Comparison of ENCODE assay signal across 8 cellular contexts in genomic region chr10:97400665-97401454, GRCh38. TPM values are rescaled to one million over a fixed set of nuclear protein-coding genes. Genes with fewer than 3 reads are reported as not detected.
DNase-seq lines count a peak whose midpoint lies in the region; TF ChIP-seq lines count a peak whose summit lies in the region.

Gene RRP12, minus strand, starts transcription at chr10:97401340. Its CDS starts 109 bp downstream, at chr10:97401231.

- TF ChIP-seq CTCF in MM.1S (IDR thresholded peaks at IDR 0.05; ENCODE audit: low read length) (no peak; the same call in none of the 2 replicates), foreskin fibroblast (IDR thresholded peaks at IDR 0.05; ENCODE audit: low read depth, low read length) (no peak), neural cell (IDR thresholded peaks at IDR 0.05; ENCODE audit: poor library complexity, severe bottlenecking) (peak; percentile 58), subcutaneous adipose tissue (IDR thresholded peaks at IDR 0.05; ENCODE audit: low read depth) (no peak)

- H3K36me3 ChIP-seq in MM.1S (replicated peaks; ENCODE audit: insufficient read depth, low read length) (0 out of 2 replicates have a peak, but pooled peaks cover 2% of the 10 kb centered on the region), neural cell (ENCODE audit: insufficient read depth, low read length) (no peaks in the 10 kb centered on the region)

- H3K9me2 ChIP-seq in MM.1S (replicated peaks; ENCODE audit: insufficient read depth, low read length) = no peaks in the 10 kb centered on the region
- no peaks in the 10 kb centered on the region for H3K9me2 ChIP-seq in neural cell (ENCODE audit: insufficient read depth, low read length)

- H3K4me2 ChIP-seq in MM.1S (ENCODE audit: low read depth, low read length) (peak within 1 kb of the TSS; percentile 83), neural cell (ENCODE audit: low read length) (peak within 1 kb of the TSS; percentile 83)

- H3K9ac ChIP-seq in MM.1S (ENCODE audit: low read length) = peak within 1 kb of the TSS; percentile 97
- H3K9ac ChIP-seq in neural cell (ENCODE audit: low read length) = peak within 1 kb of the TSS; percentile 61

- H3K27me3 ChIP-seq in MM.1S (replicated peaks; ENCODE audit: insufficient read depth, low read length) (no peaks in the 10 kb centered on the region), neural cell (ENCODE audit: insufficient read depth, low read depth, low read length) (no peaks in the 10 kb centered on the region)

- no peaks in the 10 kb centered on the region for H3K9me3 ChIP-seq in MM.1S (replicated peaks; ENCODE audit: insufficient read depth, low read length)
- H3K9me3 ChIP-seq in neural cell (ENCODE audit: low read length) = no peaks in the 10 kb centered on the region

- H3K4me3 ChIP-seq in MM.1S (ENCODE audit: low read length) (peak within 1 kb of the TSS; percentile 93), foreskin fibroblast (ENCODE audit: low read depth in 1 of 2, low read length in 2 of 2) (peak within 1 kb of the TSS; percentile 77 to 80), neural cell (ENCODE audit: low read length) (peak within 1 kb of the TSS; percentile 87)

- TF ChIP-seq RAD21 in neural cell (conservative IDR thresholded peaks at IDR 0.05) = peak; percentile 62

- H2AFZ ChIP-seq in MM.1S (ENCODE audit: low read length) (peak within 1 kb of the TSS; percentile 46), neural cell (ENCODE audit: low read depth, low read length) (peak within 1 kb of the TSS; percentile 37)

- no peaks in the 10 kb centered on the region for H4K20me1 ChIP-seq in MM.1S (ENCODE audit: insufficient read depth, low read length)
- H4K20me1 ChIP-seq in neural cell (ENCODE audit: insufficient read depth) = no peaks in the 10 kb centered on the region

- peak; percentile 59 for TF ChIP-seq EP300 in neural cell (conservative IDR thresholded peaks at IDR 0.05; ENCODE audit: poor library complexity, severe bottlenecking)

- peaks cover 11% of the 10 kb centered on the region; the same call in 1 of the 2 replicates for H3F3A ChIP-seq in MM.1S (ENCODE audit: insufficient read depth, low read length)
- no peaks in the 10 kb centered on the region for H3F3A ChIP-seq in neural cell (ENCODE audit: insufficient read depth, low read length, poor library complexity, severe bottlenecking)

- H3K4me1 ChIP-seq in MM.1S (ENCODE audit: low read length) = no peaks in the 10 kb centered on the region

- peak within 1 kb of the TSS; percentile 89 for H3K27ac ChIP-seq in MM.1S (ENCODE audit: low read length)
- peak within 1 kb of the TSS; percentile 56 for H3K27ac ChIP-seq in neural cell (ENCODE audit: low read length)

- DNase-seq in GM04503 (ENCODE audit: low read depth) = peak; percentile 96
- peak; percentile 97 for DNase-seq in HCEC 1CT
- DNase-seq in MM.1S = peak; percentile 99
- peak; percentile 93 for DNase-seq in SHP77 treated with DMSO at 0.1 percent for 48 hours (lab: John Stamatoyannopoulos, UW)
- DNase-seq in activated effector memory CD4-positive, alpha-beta T cell treated with anti-CD3 and anti-CD28 coated beads, Interleukin-2, amount 50 U/mL, for 16 hours = peak; percentile 90
- DNase-seq in foreskin fibroblast = peak; percentile 96 to 98

- H3K79me2 ChIP-seq in MM.1S (ENCODE audit: low read length) (peaks cover 32% of the 10 kb centered on the region), neural cell (replicated peaks; ENCODE audit: insufficient read depth, low read length) (no peaks in the 10 kb centered on the region)

TF ChIP-seq in neural cell, 6 proteins besides CTCF, POLR2A, EP300 and RAD21:
- TF ChIP-seq EZH2 (IDR thresholded peaks at IDR 0.05; ENCODE audit: borderline replicate concordance, insufficient read depth, low read length, poor library complexity, severe bottlenecking) (no peak), SMC3 (conservative IDR thresholded peaks at IDR 0.05; ENCODE audit: poor library complexity) (peak; percentile 70), REST (IDR thresholded peaks at IDR 0.05; ENCODE audit: borderline replicate concordance) (peak; percentile 68), MXI1 (conservative IDR thresholded peaks at IDR 0.05; ENCODE audit: poor library complexity, severe bottlenecking) (peak; percentile 100), POLR2AphosphoS5 (IDR thresholded peaks at IDR 0.05) (peak; percentile 66), TAF1 (IDR thresholded peaks at IDR 0.05; ENCODE audit: low read depth) (peak; percentile 40)

RNA-seq across cellular contexts. Expression of gene RRP12, which starts in this region (rescaled TPM):
- 9.7 and 12.1 TPM in 2 replicates for polyA plus RNA-seq in neural cell
- 8.5 and 13.6 TPM in 2 replicates for polyA minus RNA-seq in neural cell
- 10 to 100 TPM in 3 of 4 donors, 1 to 10 TPM in 1; 9.5 to 14.9 (median 14.3) TPM for total RNA-seq in subcutaneous adipose tissue

Comparison
In these comparisons a context has a peak if more than half of its experiments do, and no peak if none do; other contexts are left out.
1. Peak in every context shown above with its lines: DNase-seq, H3K4me3 ChIP-seq and H3K27ac ChIP-seq.